8 cellular contexts compared by ENCODE assay signal in the genomic region with DNA sequence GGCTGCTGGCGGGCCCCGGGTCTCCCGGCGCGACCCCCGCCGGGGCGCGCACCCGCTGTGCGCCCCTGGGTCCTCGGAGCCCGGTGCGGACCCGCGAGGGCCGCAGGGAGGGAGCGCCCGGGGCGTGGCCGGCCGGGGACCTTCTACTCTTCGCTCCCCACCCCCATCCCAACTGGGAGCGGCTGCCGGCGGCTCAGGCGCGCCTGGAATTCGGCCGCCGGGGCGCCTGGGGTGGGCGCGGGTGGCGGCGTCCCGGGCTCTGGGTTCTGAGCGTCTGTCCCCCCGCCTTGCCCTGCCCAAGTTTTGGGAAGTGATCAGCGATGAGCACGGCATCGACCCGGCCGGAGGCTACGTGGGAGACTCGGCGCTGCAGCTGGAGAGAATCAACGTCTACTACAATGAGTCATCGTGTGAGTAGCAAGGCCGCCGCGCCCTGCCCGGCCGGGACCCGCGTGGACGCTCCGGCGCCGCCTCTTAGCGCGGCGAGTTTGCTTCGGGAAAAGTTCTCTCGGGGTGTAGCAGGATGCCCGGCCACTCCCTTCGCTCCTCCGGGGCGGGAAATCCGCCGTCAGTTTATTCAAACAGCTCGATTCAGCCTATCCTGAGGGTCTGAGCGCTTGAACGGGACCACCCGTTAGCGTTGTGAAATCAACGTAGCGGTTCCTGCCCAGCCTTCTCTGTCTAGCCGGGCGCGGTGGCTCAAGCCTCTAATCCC. TPM values are rescaled to one million over a fixed set of nuclear protein-coding genes. Genes with fewer than 3 reads are reported as not detected.
A peak's percentile ranks its signal among the peaks of the same experiment; 100 is the strongest.
DNase-seq lines count a peak whose midpoint lies in the region; ATAC-seq, FAIRE-seq and TF ChIP-seq lines count a peak whose summit lies in the region.

No MANE protein-coding gene starts in this region.

- H3K4me3 ChIP-seq in HepG2 (replicated peaks in 1 of 3; ENCODE audit: insufficient read depth in 1 of 3, low read depth in 2 of 3, low read length in 3 of 3), result peak overlapping the region; percentile 69 to 75 (median 70)

- no peak for FAIRE-seq in HepG2 (lab: Jason Lieb, UNC)

- ATAC-seq in GM19372 (IDR thresholded peaks at IDR 0.05; ENCODE audit: low read depth, unreplicated experiment) (peak; percentile 46), HG03342 (IDR thresholded peaks at IDR 0.05; ENCODE audit: unreplicated experiment) (peak; percentile 54), HepG2 (peak; percentile 62)

- TF ChIP-seq POLR2A in HepG2 (IDR thresholded peaks at IDR 0.05; ENCODE audit: insufficient read depth in 1 of 2, low read depth in 2 of 2, low read length in 2 of 2), result no peak

- H3K4me3 Mint-ChIP-seq in stimulated activated naive CD8-positive, alpha-beta T cell treated with anti-CD3 and anti-CD28 coated beads, Interleukin-15, Interleukin-2, amounts not matched to agents 100 ng/mL and 50 ng/mL, for 24 hours, result peak overlapping the region; percentile 73

- H4K20me1 ChIP-seq in HepG2 (ENCODE audit: insufficient read depth, low read length), result no peaks in the 10 kb centered on the region

- H2AFZ ChIP-seq in HepG2 (ENCODE audit: low read length), result no peak overlapping the region

- intact Hi-C loops in HepG2 (cut with micrococcal nuclease; ENCODE audit: unreplicated experiment), result loop anchor here (5.0 kb wide), 1 partner anchor 36 kb away; no protein-coding TSS in a partner anchor

- peaks cover 38% of the 10 kb centered on the region for H3K4me1 ChIP-seq in HepG2 (ENCODE audit: insufficient read depth, low read length)

- peaks cover 6 to 43% of the 10 kb centered on the region in 2 experiments for H3K27me3 ChIP-seq in HepG2 (ENCODE audit: control insufficient read depth in 1 of 2, insufficient read depth in 2 of 2, low read length in 2 of 2)

- no peak for TF ChIP-seq RAD21 in HepG2 (CRISPR knock-in tag; IDR thresholded peaks at IDR 0.05)

- no peaks in the 10 kb centered on the region for H3K79me2 ChIP-seq in HepG2 (ENCODE audit: insufficient read depth, low read length)

- H3K4me2 ChIP-seq in HepG2 (ENCODE audit: low read depth, low read length), result peak overlapping the region; percentile 88

- POLR2A ChIA-PET in HepG2 (lab: Yijun Ruan, JAX), result interaction anchor here (3.1 kb wide), 1 partner anchor 30 kb away, joined by 7 read pairs; no protein-coding TSS in a partner anchor

- H3K36me3 ChIP-seq in HepG2 (replicated peaks in 1 of 2; ENCODE audit: control insufficient read depth in 1 of 2, insufficient read depth in 2 of 2, low read length in 2 of 2), result 0 out of 5 replicates have a peak, but pooled peaks cover 0 to 5% of the 10 kb centered on the region in 2 experiments

- in situ Hi-C loops in HepG2 (cut with HindIII; ENCODE audit: extremely low pct_ligation_motif_present, low pct_unique_long_range_greater_than_20kb), result no loop called here

- H3K9me3 Mint-ChIP-seq in stimulated activated naive CD8-positive, alpha-beta T cell treated with anti-CD3 and anti-CD28 coated beads, Interleukin-15, Interleukin-2, amounts not matched to agents 100 ng/mL and 50 ng/mL, for 24 hours, result peaks cover 6% of the 10 kb centered on the region

- DNase-seq in COLO668 (lab: John Stamatoyannopoulos, UW; ENCODE audit: unreplicated experiment) (peak; percentile 64), SIG-M5 (lab: John Stamatoyannopoulos, UW) (peak; percentile 54), dedifferentiated amniotic fluid mesenchymal stem cell (ENCODE audit: extremely low spot score) (peak; percentile 93), HepG2 (ENCODE audit: low spot score) (peak; percentile 29), NCI-H1417 treated with DMSO at 0.1 percent for 48 hours (lab: John Stamatoyannopoulos, UW) (no peak)

- TF ChIP-seq EP300 in HepG2 (IDR thresholded peaks at IDR 0.05; ENCODE audit: low read depth in 2 of 2, low read length in 2 of 2), result no peak
- no peak for TF ChIP-seq EP300 in HepG2 (CRISPR knock-in tag; IDR thresholded peaks at IDR 0.05; ENCODE audit: borderline replicate concordance)

- BruUV-seq in HepG2 (replicated peaks; lab: Mats Ljungman, UMichigan), result no TSS peak

- no peak overlapping the region for H3K27ac Mint-ChIP-seq in stimulated activated naive CD8-positive, alpha-beta T cell treated with anti-CD3 and anti-CD28 coated beads, Interleukin-15, Interleukin-2, amounts not matched to agents 100 ng/mL and 50 ng/mL, for 24 hours

- peak overlapping the region; percentile 54 for H3K9ac ChIP-seq in HepG2 (ENCODE audit: insufficient read depth, low read depth, low read length)

- H3K27me3 Mint-ChIP-seq in stimulated activated naive CD8-positive, alpha-beta T cell treated with anti-CD3 and anti-CD28 coated beads, Interleukin-15, Interleukin-2, amounts not matched to agents 100 ng/mL and 50 ng/mL, for 24 hours, result peaks cover 50% of the 10 kb centered on the region

- WGBS in HepG2 (ENCODE audit: low lambda C conversion rate), result 0% methylated on average over 13 of the region's 81 CpGs

- H3K36me3 Mint-ChIP-seq in stimulated activated naive CD8-positive, alpha-beta T cell treated with anti-CD3 and anti-CD28 coated beads, Interleukin-15, Interleukin-2, amounts not matched to agents 100 ng/mL and 50 ng/mL, for 24 hours (ENCODE audit: low read depth), result peaks cover 16% of the 10 kb centered on the region

- TF ChIP-seq CTCF in HepG2 (CRISPR knock-in tag; IDR thresholded peaks at IDR 0.05), result no peak

- H3K27ac ChIP-seq in HepG2 (ENCODE audit: extremely low read length, insufficient read depth, low read length), result no peak overlapping the region

- CTCF ChIA-PET in HepG2 (lab: Yijun Ruan, JAX; ENCODE audit: low intra/inter-chr PET ratio, low total read pairs), result interaction anchor here (1.5 kb wide), 1 partner anchor 37 kb away, joined by 5 read pairs; no protein-coding TSS in a partner anchor

- H3K9me3 ChIP-seq in HepG2 (ENCODE audit: low read length), result no peaks in the 10 kb centered on the region

- peaks cover 23% of the 10 kb centered on the region for H3K4me1 Mint-ChIP-seq in stimulated activated naive CD8-positive, alpha-beta T cell treated with anti-CD3 and anti-CD28 coated beads, Interleukin-15, Interleukin-2, amounts not matched to agents 100 ng/mL and 50 ng/mL, for 24 hours (ENCODE audit: low read depth)

TF ChIP-seq in HepG2, 621 proteins besides CTCF, POLR2A, EP300 and RAD21 (continues in another document):
- TF ChIP-seq ZNF558 (CRISPR knock-in tag; IDR thresholded peaks at IDR 0.05; ENCODE audit: borderline replicate concordance) (no peak), KDM2A (CRISPR knock-in tag; IDR thresholded peaks at IDR 0.05; ENCODE audit: borderline replicate concordance, low read depth) (0 out of 2 replicates have a peak, but pooled peaks have one; percentile 32), CAMTA2 (CRISPR knock-in tag; IDR thresholded peaks at IDR 0.05; ENCODE audit: borderline replicate concordance) (0 out of 2 replicates have a peak, but pooled peaks have one; percentile 40), ZNF703 (CRISPR knock-in tag; IDR thresholded peaks at IDR 0.05; ENCODE audit: borderline replicate concordance) (no peak), ZNF225 (CRISPR knock-in tag; IDR thresholded peaks at IDR 0.05) (no peak), ZNF143 (CRISPR knock-in tag; IDR thresholded peaks at IDR 0.05) (no peak)

RNA-seq across cellular contexts. Expression of a gene that starts 0.5 kb away (rescaled TPM):
- total RNA-seq in HepG2 (2016; rRNA removed; fragmentation: Illumina TruSeq; extraction: Trizol), result 9.9 and 13.5 TPM in 2 replicates
- 2.6 and 3.9 TPM in 2 replicates for total RNA-seq in HepG2 (2016; cell fraction: cytosol; rRNA removed; fragmentation: Illumina TruSeq; extraction: Trizol; ENCODE audit: low read depth)
- 11.1 and 12.0 TPM in 2 replicates for total RNA-seq in HepG2 (2016; cell fraction: insoluble cytoplasmic fraction; rRNA removed; fragmentation: Illumina TruSeq; extraction: Trizol)
- 6.0 and 7.2 TPM in 2 replicates for total RNA-seq in HepG2 (2016; cell fraction: membrane; rRNA removed; fragmentation: Illumina TruSeq; extraction: Trizol)
- total RNA-seq in HepG2 (2016; cell fraction: nucleus; rRNA removed; fragmentation: Illumina TruSeq; extraction: Trizol), result 4.2 and 6.5 TPM in 2 replicates
- polyA plus RNA-seq in HepG2 (2011; rRNA removed), result 28.6 and 30.8 TPM in 2 replicates
- polyA plus RNA-seq in HepG2 (2011; cell fraction: cytosol; rRNA removed), result 30.2 and 44.7 TPM in 2 replicates
- 30.6 and 34.0 TPM in 2 replicates for polyA plus RNA-seq in HepG2 (2011; cell fraction: nucleus; rRNA removed)
- polyA plus RNA-seq in HepG2 (2012), result 5.6 and 18.7 TPM in 2 replicates
- 4.1 and 5.2 TPM in 2 replicates for polyA plus RNA-seq in HepG2 (2016; cell fraction: cytosol; fragmentation: Illumina TruSeq; extraction: Trizol; ENCODE audit: low read depth)
- 13.8 and 14.5 TPM in 2 replicates for polyA plus RNA-seq in HepG2 (2016; cell fraction: insoluble cytoplasmic fraction; fragmentation: Illumina TruSeq; extraction: Trizol; ENCODE audit: low read depth)
- polyA plus RNA-seq in HepG2 (2016; cell fraction: membrane; fragmentation: Illumina TruSeq; extraction: Trizol; ENCODE audit: low read depth), result 4.6 and 4.9 TPM in 2 replicates
- polyA plus RNA-seq in HepG2 (2016; cell fraction: nucleus; fragmentation: Illumina TruSeq; extraction: Trizol; ENCODE audit: insufficient read depth, low read depth), result 10.3 and 12.3 TPM in 2 replicates
- polyA minus RNA-seq in HepG2 (2011; rRNA and poly(A)+ RNA removed; ENCODE audit: low replicate concordance), result 60.5 and 149 TPM in 2 replicates
- polyA minus RNA-seq in HepG2 (2011; cell fraction: cytosol; rRNA and poly(A)+ RNA removed), result 20.5 and 20.8 TPM in 2 replicates
- polyA minus RNA-seq in HepG2 (2011; cell fraction: nucleus; rRNA and poly(A)+ RNA removed), result 8.5 and 14.0 TPM in 2 replicates

RNA-seq across cellular contexts. Expression of a gene that starts 54.4 kb away (rescaled TPM):
- not detected in 2 replicates for total RNA-seq in HepG2 (2016; rRNA removed; fragmentation: Illumina TruSeq; extraction: Trizol)
- not detected in 2 replicates for total RNA-seq in HepG2 (2016; cell fraction: cytosol; rRNA removed; fragmentation: Illumina TruSeq; extraction: Trizol; ENCODE audit: low read depth)
- not detected in 2 replicates for total RNA-seq in HepG2 (2016; cell fraction: insoluble cytoplasmic fraction; rRNA removed; fragmentation: Illumina TruSeq; extraction: Trizol)
- total RNA-seq in HepG2 (2016; cell fraction: membrane; rRNA removed; fragmentation: Illumina TruSeq; extraction: Trizol), result not detected in 2 replicates
- total RNA-seq in HepG2 (2016; cell fraction: nucleus; rRNA removed; fragmentation: Illumina TruSeq; extraction: Trizol), result not detected in 2 replicates
- not detected in 2 replicates for polyA plus RNA-seq in HepG2 (2011; rRNA removed)
- polyA plus RNA-seq in HepG2 (2011; cell fraction: cytosol; rRNA removed), result 0.04 TPM in 1 of 2 replicates, not detected in the other
- not detected in 2 replicates for polyA plus RNA-seq in HepG2 (2011; cell fraction: nucleus; rRNA removed)
- polyA plus RNA-seq in HepG2 (2012), result not detected in 2 replicates
- polyA plus RNA-seq in HepG2 (2016; cell fraction: cytosol; fragmentation: Illumina TruSeq; extraction: Trizol; ENCODE audit: low read depth), result not detected in 2 replicates
- polyA plus RNA-seq in HepG2 (2016; cell fraction: insoluble cytoplasmic fraction; fragmentation: Illumina TruSeq; extraction: Trizol; ENCODE audit: low read depth), result not detected in 2 replicates
- not detected in 2 replicates for polyA plus RNA-seq in HepG2 (2016; cell fraction: membrane; fragmentation: Illumina TruSeq; extraction: Trizol; ENCODE audit: low read depth)
- polyA plus RNA-seq in HepG2 (2016; cell fraction: nucleus; fragmentation: Illumina TruSeq; extraction: Trizol; ENCODE audit: insufficient read depth, low read depth), result not detected in 2 replicates
- polyA minus RNA-seq in HepG2 (2011; rRNA and poly(A)+ RNA removed; ENCODE audit: low replicate concordance), result not detected in 2 replicates
- not detected in 2 replicates for polyA minus RNA-seq in HepG2 (2011; cell fraction: cytosol; rRNA and poly(A)+ RNA removed)
- not detected in 2 replicates for polyA minus RNA-seq in HepG2 (2011; cell fraction: nucleus; rRNA and poly(A)+ RNA removed)
